ENCODE assay signal across 23 cellular contexts in the genomic region with DNA sequence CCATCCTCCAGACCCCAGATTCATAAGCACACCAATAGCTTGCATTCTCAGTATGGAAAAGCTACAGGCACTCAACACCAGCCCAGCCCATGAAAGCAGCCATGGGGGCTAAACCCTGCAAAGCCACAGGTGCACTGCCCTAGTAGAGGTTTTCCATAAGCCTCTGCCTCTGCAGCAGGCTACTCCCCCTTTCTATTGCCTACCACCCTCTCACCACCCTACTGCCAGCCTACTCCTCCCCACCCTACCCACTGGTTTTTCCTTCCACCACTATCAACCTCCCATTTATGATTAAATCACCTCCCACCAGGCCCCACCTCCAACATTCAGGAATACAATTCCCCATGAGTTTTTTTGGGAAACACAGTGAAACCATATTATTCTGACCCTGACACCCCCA.
"Had no signal": no experiment of that assay in that cellular context is flagged by ENCODE, and none has a peak within 500 bp of the region (broad histone marks: within the 10 kb centered on the region; RNA-seq: fewer than 3 reads in every experiment).

No MANE protein-coding gene starts in this region.

- H3K36me3 ChIP-seq: colonic mucosa, esophagus squamous epithelium, gastrocnemius medialis, gastroesophageal sphincter, heart left ventricle, heart right ventricle had no signal

- ATAC-seq: effector memory CD8-positive, alpha-beta T cell; esophagus mucosa; foreskin keratinocyte; gastrocnemius medialis; gastroesophageal sphincter; heart left ventricle; heart right ventricle had no signal

- H3K9me3 ChIP-seq: colonic mucosa, esophagus squamous epithelium, gastrocnemius medialis, gastroesophageal sphincter, heart left ventricle, heart right ventricle had no signal

- H3K4me3 Mint-ChIP-seq: dendritic cell treated with granulocyte-macrophage colony-stimulating factor and Interleukin-4, amounts not matched to agents 40 ng/mL and 50 ng/mL, for 4 days; effector memory CD8-positive, alpha-beta T cell; endodermal cell had no signal

- H3K4me1 Mint-ChIP-seq: endodermal cell had no signal

- H3K4me1 ChIP-seq: colonic mucosa, esophagus squamous epithelium, foreskin keratinocyte, gastrocnemius medialis, gastroesophageal sphincter, heart left ventricle, heart right ventricle had no signal

- H3K27ac Mint-ChIP-seq: dendritic cell treated with granulocyte-macrophage colony-stimulating factor and Interleukin-4, amounts not matched to agents 40 ng/mL and 50 ng/mL, for 4 days; effector memory CD8-positive, alpha-beta T cell; endodermal cell had no signal

- H3K27ac ChIP-seq: colonic mucosa, coronary artery, dorsolateral prefrontal cortex, epithelial cell of prostate, esophagus squamous epithelium, foreskin keratinocyte, gastrocnemius medialis, gastroesophageal sphincter, heart left ventricle, heart right ventricle had no signal

- H3K9me3 Mint-ChIP-seq: dendritic cell treated with granulocyte-macrophage colony-stimulating factor and Interleukin-4, amounts not matched to agents 40 ng/mL and 50 ng/mL, for 4 days had no signal

- DNase-seq: colonic mucosa; cortex of kidney; dermis blood vessel endothelial cell; dorsolateral prefrontal cortex; effector CD4-positive, alpha-beta T cell; effector CD8-positive, alpha-beta T cell; effector memory CD4-positive, alpha-beta T cell; effector memory CD8-positive, alpha-beta T cell; endodermal cell; erythroblast; esophagus squamous epithelium; foreskin fibroblast; foreskin keratinocyte; foreskin melanocyte; gastrocnemius medialis; glutamatergic neuron; heart left ventricle; heart right ventricle had no signal

- H3K27me3 Mint-ChIP-seq: effector memory CD8-positive, alpha-beta T cell had no signal

- H3K27me3 ChIP-seq: colonic mucosa, esophagus squamous epithelium, foreskin keratinocyte, gastrocnemius medialis, gastroesophageal sphincter had no signal

- H3K4me3 ChIP-seq: colonic mucosa, coronary artery, dorsolateral prefrontal cortex, esophagus squamous epithelium, gastrocnemius medialis, gastroesophageal sphincter, heart left ventricle, heart right ventricle had no signal
